ENCODE assay signal across 10 cellular contexts in genomic region chr5:43309657-43310056, GRCh38. TPM values are rescaled to one million over a fixed set of nuclear protein-coding genes. Genes with fewer than 3 reads are reported as not detected.
DNase-seq lines count a peak whose midpoint lies in the region; ATAC-seq, FAIRE-seq and TF ChIP-seq lines count a peak whose summit lies in the region.
"Had no signal": no experiment of that assay in that cellular context is flagged by ENCODE, and none has a peak within 500 bp of the region (broad histone marks: within the 10 kb centered on the region; RNA-seq: fewer than 3 reads in every experiment).

No MANE protein-coding gene starts in this region.

- peak; percentile 28 for DNase-seq in Caki2 (ENCODE audit: low read depth)
- peak in 1 of 4 experiments; percentile 40 for DNase-seq in K562 (ENCODE audit: extremely low read depth in 1 of 4, low spot score in 3 of 4)
- no peak for DNase-seq in mesenchymal stem cell
- no peak for DNase-seq in GF-D8 (lab: John Stamatoyannopoulos, UW)
- DNase-seq in NCI-H187 (lab: John Stamatoyannopoulos, UW), result no peak
- DNase-seq in activated effector memory CD4-positive, alpha-beta T cell treated with anti-CD3 and anti-CD28 coated beads, Interleukin-2, amount 50 U/mL, for 16 hours, result no peak
- DNase-seq: NCI-H510A treated with DMSO at 0.1 percent for 48 hours, posterior cingulate gyrus had no signal

- H3K18ac ChIP-seq in mesenchymal stem cell (ENCODE audit: low read depth in 1 of 2, low read length in 2 of 2), result no peak overlapping the region

- no peak overlapping the region for H2AK5ac ChIP-seq in mesenchymal stem cell (ENCODE audit: low read length, severe bottlenecking)

- no peak overlapping the region for H4K91ac ChIP-seq in mesenchymal stem cell (ENCODE audit: low read length)

- ATAC-seq in K562, result no peak
- no peak for ATAC-seq in GM18520 (IDR thresholded peaks at IDR 0.05; ENCODE audit: unreplicated experiment)

- FAIRE-seq in K562 (lab: Jason Lieb, UNC), result no peak

- H2BK12ac ChIP-seq in mesenchymal stem cell (ENCODE audit: low read length in 2 of 2), result no peak overlapping the region

- no peak overlapping the region for H2BK120ac ChIP-seq in mesenchymal stem cell (ENCODE audit: low read depth, low read length)

- CTCF ChIA-PET in K562 (lab: Yijun Ruan, JAX; ENCODE audit: low intra/inter-chr PET ratio), result no interaction called here

- intact Hi-C loops in K562 (cut with micrococcal nuclease), result loop anchor here (5.0 to 10.0 kb wide), 6 partner anchors 32 to 402 kb away; partner anchors contain the start of genes NNT, TMEM267 and ZNF131

- H3K9me3 ChIP-seq in HUES48 (ENCODE audit: control insufficient read depth, insufficient read depth, low read length) (no peaks in the 10 kb centered on the region), K562 (replicated peaks; ENCODE audit: control insufficient read depth, insufficient read depth, low read depth, low read length) (peaks cover 6% of the 10 kb centered on the region; the same call in 1 of the 2 replicates), mesenchymal stem cell (ENCODE audit: control insufficient read depth, low read length) (no peaks in the 10 kb centered on the region)

- no peak overlapping the region for H2BK5ac ChIP-seq in mesenchymal stem cell (ENCODE audit: low read depth, low read length, poor library complexity, severe bottlenecking)

- peaks cover 41% of the 10 kb centered on the region for H4K20me1 ChIP-seq in K562 (replicated peaks; ENCODE audit: control insufficient read depth, insufficient read depth, low read length)

- H3K27ac ChIP-seq in HUES48 (ENCODE audit: low read depth, low read length), result no peak overlapping the region
- no peak overlapping the region for H3K27ac ChIP-seq in K562 (ENCODE audit: extremely low read depth, low read depth, low read length)
- no peak overlapping the region for H3K27ac ChIP-seq in mesenchymal stem cell (ENCODE audit: low read length, poor library complexity, severe bottlenecking)

- no peak for TF ChIP-seq POLR2A in K562 (conservative IDR thresholded peaks at IDR 0.05)

- peak overlapping the region in 1 of 2 experiments; percentile 37 for H3K4ac ChIP-seq in mesenchymal stem cell (ENCODE audit: low read depth in 1 of 2, low read length in 2 of 2)

- BruUV-seq in K562 (replicated peaks; lab: Mats Ljungman, UMichigan), result no TSS peak

- H4K8ac ChIP-seq in mesenchymal stem cell (ENCODE audit: low read length), result no peak overlapping the region

- no peaks in the 10 kb centered on the region for H3K9me1 ChIP-seq in K562 (ENCODE audit: control insufficient read depth, insufficient read depth, low read length)

- H3K4me3 ChIP-seq in HUES48 (ENCODE audit: low read depth, low read length) (peak overlapping the region; percentile 84; the same call in 1 of the 2 replicates), K562 (peak overlapping the region; percentile 14; the same call in 1 of the 2 replicates), mesenchymal stem cell (ENCODE audit: insufficient read depth in 1 of 2, low read depth in 1 of 2, low read length in 2 of 2) (peak overlapping the region in 1 of 2 experiments; percentile 8)

- no peaks in the 10 kb centered on the region for H3K79me1 ChIP-seq in mesenchymal stem cell (replicated peaks; ENCODE audit: low read length, poor library complexity, severe bottlenecking)

- in situ Hi-C loops in Caki2 (cut with HindIII; ENCODE audit: low pct_unique_long_range_greater_than_20kb, low sequenced_read_pairs), result loop anchor here (10.0 kb wide), 1 partner anchor 75 kb away; no protein-coding TSS in a partner anchor
- in situ Hi-C loops in K562 (cut with MboI), result no loop called here

- H2BK15ac ChIP-seq in mesenchymal stem cell (ENCODE audit: low read depth, poor library complexity, severe bottlenecking), result no peak overlapping the region

- H3K27me3 ChIP-seq in HUES48 (ENCODE audit: control insufficient read depth, insufficient read depth, low read length) (no peaks in the 10 kb centered on the region), K562 (ENCODE audit: control insufficient read depth in 2 of 2, insufficient read depth in 2 of 2, low read length in 2 of 2) (no peaks in the 10 kb centered on the region), mesenchymal stem cell (ENCODE audit: control insufficient read depth in 1 of 2, insufficient read depth in 1 of 2, low read length in 2 of 2) (no peaks in the 10 kb centered on the region)

- H3K4me2 ChIP-seq in K562 (ENCODE audit: insufficient read depth, low read length), result peak overlapping the region; percentile 76
- H3K4me2 ChIP-seq in mesenchymal stem cell (ENCODE audit: low read length, poor library complexity, severe bottlenecking), result no peak overlapping the region

- POLR2A ChIA-PET in K562 (lab: Yijun Ruan, JAX), result interaction anchor here (0.7 to 0.9 kb wide), 2 partner anchors 8 to 14 kb away, joined by 3 read pairs; no protein-coding TSS in a partner anchor

- peaks cover 34% of the 10 kb centered on the region for H3K4me1 ChIP-seq in HUES48 (ENCODE audit: control insufficient read depth, insufficient read depth, low read length)
- H3K4me1 ChIP-seq in K562 (replicated peaks in 1 of 2; ENCODE audit: control insufficient read depth in 2 of 2, insufficient read depth in 2 of 2, low read length in 2 of 2), result peaks cover 13 to 36% of the 10 kb centered on the region in 2 experiments; a peak in 4 of 5 replicates
- peaks cover 10% of the 10 kb centered on the region for H3K4me1 ChIP-seq in mesenchymal stem cell (ENCODE audit: control insufficient read depth, insufficient read depth, low read depth, low read length)

- TF ChIP-seq RAD21 in K562 (CRISPR knock-in tag; conservative IDR thresholded peaks at IDR 0.05 in 1 of 2, IDR thresholded peaks at IDR 0.05 in 1 of 2), result no peak

- no peak overlapping the region for H3K14ac ChIP-seq in mesenchymal stem cell (ENCODE audit: low read length in 2 of 2)

- H3K36me3 ChIP-seq in HUES48 (ENCODE audit: control insufficient read depth, insufficient read depth, low read length) (peaks cover 31% of the 10 kb centered on the region), K562 (ENCODE audit: control insufficient read depth, insufficient read depth, low read length) (peaks cover 71% of the 10 kb centered on the region), mesenchymal stem cell (ENCODE audit: control insufficient read depth in 1 of 2, insufficient read depth in 2 of 2, low read depth in 1 of 2, low read length in 2 of 2) (peaks cover 0 to 40% of the 10 kb centered on the region in 2 experiments)

- H3K79me2 ChIP-seq in K562 (ENCODE audit: control insufficient read depth, insufficient read depth, low read length), result peaks cover 83% of the 10 kb centered on the region

- no peak for TF ChIP-seq EP300 in K562 (IDR thresholded peaks at IDR 0.05; ENCODE audit: low read length)

- peak overlapping the region; percentile 7; the same call in 1 of the 2 replicates for H3K9ac ChIP-seq in HUES48 (ENCODE audit: low read depth, low read length)
- no peak overlapping the region for H3K9ac ChIP-seq in K562 (ENCODE audit: insufficient read depth in 1 of 2, low read depth in 2 of 2, low read length in 2 of 2)
- peak overlapping the region; percentile 24 for H3K9ac ChIP-seq in mesenchymal stem cell (ENCODE audit: low read length)

- no peak for TF ChIP-seq CTCF in K562 (IDR thresholded peaks at IDR 0.05 in 2 of 3, conservative IDR thresholded peaks at IDR 0.05 in 1 of 3; ENCODE audit: insufficient read depth in 2 of 3, low read depth in 1 of 3, low read length in 3 of 3)

- H3K23ac ChIP-seq in mesenchymal stem cell (ENCODE audit: low read length in 2 of 2), result no peak overlapping the region

- H2AFZ ChIP-seq in K562 (ENCODE audit: low read depth, low read length) (no peak overlapping the region), mesenchymal stem cell (ENCODE audit: low read depth, low read length) (no peak overlapping the region)

TF ChIP-seq in K562, 482 proteins besides CTCF, POLR2A, EP300 and RAD21 (continues in another document):
- TF ChIP-seq ESRRA (IDR thresholded peaks at IDR 0.05; ENCODE audit: borderline replicate concordance, low read depth), result no peak
- TF ChIP-seq KDM2B (CRISPR knock-in tag; IDR thresholded peaks at IDR 0.05), result no peak
- TF ChIP-seq SMARCB1 (IDR thresholded peaks at IDR 0.05; ENCODE audit: insufficient read length, low read depth), result no peak
- TF ChIP-seq ZNF395 (CRISPR knock-in tag; IDR thresholded peaks at IDR 0.05), result no peak
- TF ChIP-seq MYNN (IDR thresholded peaks at IDR 0.05), result no peak
- no peak for TF ChIP-seq MYNN (CRISPR knock-in tag; IDR thresholded peaks at IDR 0.05)

RNA-seq across cellular contexts. Expression of gene HMGCS1, which starts 3.6 kb away (rescaled TPM):
- total RNA-seq in Caki2 (2014; rRNA removed; shearing (Covaris generic); ENCODE audit: low replicate concordance), result 14.9 and 16.3 TPM in 2 replicates
- 640 and 1,528 TPM in 2 replicates for total RNA-seq in K562 (2011; cell fraction: chromatin; rRNA removed; ENCODE audit: low replicate concordance)
- 261 and 443 TPM in 2 replicates for total RNA-seq in K562 (2011; cell fraction: nucleolus; rRNA removed)
- total RNA-seq in K562 (2011; cell fraction: nucleoplasm; rRNA removed), result 645 and 660 TPM in 2 replicates
- total RNA-seq in K562 (2014; rRNA removed) (43.7 and 46.9 TPM in 2 replicates), K562 (2014; rRNA removed; fragmentation: Illumina TruSeq; extraction: Trizol) (131 and 160 TPM in 2 replicates), K562 (2015; rRNA removed; fragmentation: Illumina TruSeq; extraction: Trizol) (66.1 and 77.9 TPM in 2 replicates), K562 (2021) (116 and 137 TPM in 2 replicates)
- polyA plus RNA-seq in K562 (2011; rRNA removed) (337 and 342 TPM in 2 replicates), K562 (2014; fragmentation: Illumina TruSeq; extraction: Trizol) (139 and 165 TPM in 2 replicates), K562 (2014; fragmentation: Nextera tagmentation; extraction: Ambion mirVana) (10 to 100 TPM; 84.6 to 93.1 TPM), K562 (2014; rRNA removed) (111 and 122 TPM in 2 replicates)
- polyA plus RNA-seq in K562 (2011; cell fraction: cytosol; rRNA removed), result 38.9 and 149 TPM in 2 replicates
- 209 and 452 TPM in 2 replicates for polyA plus RNA-seq in K562 (2011; cell fraction: nucleus; rRNA removed)
- polyA plus RNA-seq in K562 (2012), result 49.5 and 143 TPM in 2 replicates
- polyA minus RNA-seq in K562 (2011; rRNA and poly(A)+ RNA removed), result 389 and 534 TPM in 2 replicates
- polyA minus RNA-seq in K562 (2011; cell fraction: cytosol; rRNA and poly(A)+ RNA removed), result 123 and 131 TPM in 2 replicates
- polyA minus RNA-seq in K562 (2011; cell fraction: nucleus; rRNA and poly(A)+ RNA removed), result 142 and 344 TPM in 2 replicates
- 252 TPM for polyA plus RNA-seq in mesenchymal stem cell (2013, experiment 1 of 2)
- polyA plus RNA-seq in mesenchymal stem cell (2013, experiment 2 of 2), result 268 TPM

Comparison
In these comparisons a context has a peak if more than half of its experiments do, and no peak if none do; other contexts are left out.
1. H3K9ac ChIP-seq: peak in HUES48 (single experiment) and mesenchymal stem cell (single experiment); none in K562 (0 of 2).